Comparison of ENCODE assay signal across 1 cellular context in genomic region chr1:18957136-18957521, GRCh38.
TF ChIP-seq lines count a peak whose summit lies in the region.

No MANE protein-coding gene starts in this region.

TF ChIP-seq in H1, 55 proteins besides CTCF, POLR2A, EP300 and RAD21:
- TF ChIP-seq SIN3A (conservative IDR thresholded peaks at IDR 0.05 in 1 of 2, IDR thresholded peaks at IDR 0.05 in 1 of 2; ENCODE audit: low read depth in 1 of 2, low read length in 2 of 2) (0 out of 4 replicates have a peak, but pooled peaks of 1 of the 2 experiments have one; percentile 12), KDM4A (IDR thresholded peaks at IDR 0.05; ENCODE audit: low read depth, low read length, severe bottlenecking) (peak; percentile 30), SP1 (IDR thresholded peaks at IDR 0.05; ENCODE audit: low read depth, low read length) (no peak), RBBP5 (IDR thresholded peaks at IDR 0.05; ENCODE audit: borderline replicate concordance, low read depth, low read length) (peak; percentile 62; the same call in 1 of the 2 replicates), ATF3 (IDR thresholded peaks at IDR 0.05; ENCODE audit: insufficient read depth, low read depth, low read length) (no peak), ASH2L (IDR thresholded peaks at IDR 0.05; ENCODE audit: low read length) (peak; percentile 53), CREB1 (IDR thresholded peaks at IDR 0.05) (no peak), PHF8 (conservative IDR thresholded peaks at IDR 0.05; ENCODE audit: low read depth, low read length) (no peak; the same call in 1 of the 2 replicates), KDM5A (IDR thresholded peaks at IDR 0.05; ENCODE audit: low read length) (no peak)
